ENCODE assay signal across 28 cellular contexts in the genomic region with DNA sequence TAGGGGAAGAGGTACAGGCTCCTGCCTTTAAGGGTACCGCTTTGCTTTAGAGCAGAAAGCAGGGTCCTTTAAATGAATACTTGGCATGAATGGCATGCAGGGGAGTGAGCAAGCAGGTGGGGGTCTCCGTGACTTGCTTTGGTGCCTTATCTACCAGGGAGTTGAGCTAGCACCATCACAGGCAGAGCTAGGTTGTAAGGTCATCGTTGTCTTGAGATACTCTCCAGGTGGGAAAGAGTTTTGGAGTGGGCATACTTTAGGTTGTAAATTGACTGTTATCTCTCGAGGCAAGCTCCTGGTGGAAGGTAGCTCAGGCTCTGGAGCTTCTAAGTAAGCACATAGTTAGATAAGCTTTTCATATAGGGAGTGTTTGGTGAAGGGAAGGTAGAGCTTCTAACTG. TPM values are rescaled to one million over a fixed set of nuclear protein-coding genes. Genes with fewer than 3 reads are reported as not detected.
"Had no signal": no experiment of that assay in that cellular context is flagged by ENCODE, and none has a peak within 500 bp of the region (broad histone marks: within the 10 kb centered on the region; RNA-seq: fewer than 3 reads in every experiment).

No MANE protein-coding gene starts in this region.

- H3K4me3 ChIP-seq: coronary artery, dorsolateral prefrontal cortex, esophagus squamous epithelium, gastrocnemius medialis, heart right ventricle, left lung, lower lobe of right lung had no signal

- H3K36me3 ChIP-seq: esophagus squamous epithelium, gastrocnemius medialis, heart right ventricle, left lung, lower lobe of right lung had no signal

- FAIRE-seq: colon, endometrium, islet of Langerhans, keratinocyte had no signal

- DNase-seq: dermis blood vessel endothelial cell; dorsolateral prefrontal cortex; effector CD4-positive, alpha-beta T cell; effector memory CD4-positive, alpha-beta T cell; erythroblast; esophagus squamous epithelium; foreskin fibroblast; foreskin melanocyte; gastrocnemius medialis; glutamatergic neuron; head of caudate nucleus; heart right ventricle; hippocampal formation; left cardiac atrium; left lung; left ventricle myocardium superior; lower lobe of right lung; mesenchymal stem cell; midbrain; naive thymus-derived CD4-positive, alpha-beta T cell had no signal

- H3K9me3 ChIP-seq: esophagus squamous epithelium, gastrocnemius medialis, heart right ventricle, left lung, lower lobe of right lung had no signal

- H3K27ac ChIP-seq: coronary artery, dorsolateral prefrontal cortex, epithelial cell of prostate, esophagus squamous epithelium, gastrocnemius medialis, heart right ventricle, left lung, lower lobe of right lung had no signal

RNA-seq across cellular contexts. Expression of a gene that starts 5.6 kb away (rescaled TPM):
- total RNA-seq: dermis blood vessel endothelial cell, glomerular endothelial cell, lung microvascular endothelial cell had no signal
